8 cellular contexts compared by ENCODE assay signal in genomic region chr1:87131809-87132663, GRCh38.
DNase-seq lines count a peak whose midpoint lies in the region; ATAC-seq and FAIRE-seq lines count a peak whose summit lies in the region.

No MANE protein-coding gene starts in this region.

- peak; percentile 95 for ATAC-seq in GM21529 (IDR thresholded peaks at IDR 0.05; ENCODE audit: unreplicated experiment)

- DNase-seq in Daoy (ENCODE audit: low read depth) (peak; percentile 86), HuH-7.5 (ENCODE audit: low spot score) (peak; percentile 78), SHP77 treated with DMSO at 0.1 percent for 48 hours (lab: John Stamatoyannopoulos, UW) (peak; percentile 32), frontal cortex (ENCODE audit: low spot score in 2 of 2) (peak; percentile 71 to 83), nucleus accumbens (lab: John Stamatoyannopoulos, UW) (peak in 53 of 56 donors; percentile 37 to 89 (median 72)), superior temporal gyrus (ENCODE audit: extremely low spot score) (peak; percentile 92)
- peak; percentile 60 for DNase-seq in activated gamma-delta T cell treated with anti-CD3 and anti-CD28 coated beads, Interleukin-2, amount 50 U/mL, for 16 hours (ENCODE audit: low read depth)

- FAIRE-seq in frontal cortex (lab: Jason Lieb, UNC): no peak

Comparison
In these comparisons a context has a peak if more than half of its experiments do, and no peak if none do; other contexts are left out.
1. Peak in every context shown above with its lines: DNase-seq and ATAC-seq.
2. DNase-seq: peak in every context shown above with its lines; median percentile 92 in superior temporal gyrus; 86 in Daoy; 78 in HuH-7.5; 77 in frontal cortex; 72 in nucleus accumbens; 60 in activated gamma-delta T cell treated with anti-CD3 and anti-CD28 coated beads, Interleukin-2, amount 50 U/mL, for 16 hours; 32 in SHP77 treated with DMSO at 0.1 percent for 48 hours.